ENCODE assay signal across 29 cellular contexts in the genomic region with DNA sequence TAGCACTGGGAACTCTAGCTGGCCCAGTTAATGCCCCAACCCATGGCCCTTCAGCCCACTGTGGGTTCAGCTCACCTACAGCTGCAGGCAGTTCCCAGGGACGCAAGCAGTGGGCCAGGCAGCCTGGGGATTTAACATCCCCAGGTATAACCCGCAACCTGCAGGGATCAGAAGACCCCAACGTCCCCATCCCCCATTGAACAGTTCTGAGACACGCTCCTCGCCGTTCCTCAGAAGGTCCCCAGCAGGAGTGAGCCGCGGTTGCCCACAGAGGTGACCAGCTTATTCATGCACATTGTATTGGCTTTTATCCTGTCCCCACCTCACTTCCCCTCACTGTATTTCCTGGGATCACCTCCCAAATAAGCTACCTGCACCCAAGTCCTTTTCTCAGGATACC. TPM values are rescaled to one million over a fixed set of nuclear protein-coding genes. Genes with fewer than 3 reads are reported as not detected.
DNase-seq lines count a peak whose midpoint lies in the region; ATAC-seq, FAIRE-seq and TF ChIP-seq lines count a peak whose summit lies in the region.
"Had no signal": no experiment of that assay in that cellular context is flagged by ENCODE, and none has a peak within 500 bp of the region (broad histone marks: within the 10 kb centered on the region; RNA-seq: fewer than 3 reads in every experiment).

No MANE protein-coding gene starts in this region.

- no peaks in the 10 kb centered on the region for H3K9me3 ChIP-seq in astrocyte (ENCODE audit: insufficient read depth, low read depth, low read length)
- H3K9me3 ChIP-seq in mesenchymal stem cell (ENCODE audit: control insufficient read depth, low read length), result no peaks in the 10 kb centered on the region
- no peaks in the 10 kb centered on the region for H3K9me3 ChIP-seq in trophoblast cell (ENCODE audit: insufficient read depth, low read depth, low read length)
- H3K9me3 ChIP-seq: left ventricle myocardium inferior had no signal

- intact Hi-C loops in activated CD4-positive, alpha-beta memory T cell treated with anti-CD3 and anti-CD28 coated beads for 36 hours (cut with micrococcal nuclease), result no loop called here

- no peak overlapping the region for H3K27ac ChIP-seq in astrocyte (ENCODE audit: low read depth, low read length)
- H3K27ac ChIP-seq in mesenchymal stem cell (ENCODE audit: low read length, poor library complexity, severe bottlenecking), result peak overlapping the region; percentile 15
- H3K27ac ChIP-seq in trophoblast cell (ENCODE audit: low read depth, low read length), result no peak overlapping the region
- H3K27ac ChIP-seq: 22Rv1, left ventricle myocardium inferior, PC-9, SK-N-MC had no signal

- H4K20me1 ChIP-seq in astrocyte (ENCODE audit: insufficient read depth, low read length), result no peaks in the 10 kb centered on the region

- H3K4me2 ChIP-seq in astrocyte (ENCODE audit: low read length) (peak overlapping the region; percentile 28), mesenchymal stem cell (ENCODE audit: low read length, poor library complexity, severe bottlenecking) (no peak overlapping the region), trophoblast cell (ENCODE audit: low read length) (no peak overlapping the region)
- H3K4me2 ChIP-seq: PC-9 had no signal

- H2AFZ ChIP-seq in astrocyte (ENCODE audit: low read depth, low read length), result no peak overlapping the region
- no peak overlapping the region for H2AFZ ChIP-seq in mesenchymal stem cell (ENCODE audit: low read depth, low read length)
- H2AFZ ChIP-seq in trophoblast cell (ENCODE audit: insufficient read depth, low read length, poor library complexity), result no peak overlapping the region
- H2AFZ ChIP-seq: PC-9 had no signal

- H2BK12ac ChIP-seq in mesenchymal stem cell (ENCODE audit: low read length in 2 of 2) (no peak overlapping the region), trophoblast cell (ENCODE audit: low read length) (no peak overlapping the region)

- no peak overlapping the region for H4K91ac ChIP-seq in mesenchymal stem cell (ENCODE audit: low read length)
- no peak overlapping the region for H4K91ac ChIP-seq in trophoblast cell (ENCODE audit: low read depth, low read length)

- H2BK5ac ChIP-seq in mesenchymal stem cell (ENCODE audit: low read depth, low read length, poor library complexity, severe bottlenecking) (no peak overlapping the region), trophoblast cell (ENCODE audit: low read depth, low read length, poor library complexity) (no peak overlapping the region)

- H3K27ac Mint-ChIP-seq in activated CD4-positive, alpha-beta memory T cell treated with anti-CD3 and anti-CD28 coated beads for 36 hours, result peak overlapping the region; percentile 33
- no peak overlapping the region for H3K27ac Mint-ChIP-seq in activated CD4-positive, alpha-beta memory T cell treated with anti-CD3 and anti-CD28 coated beads, Interleukin-2, amount 10 ng/mL, durations not matched to agents 7 days and 5 days
- H3K27ac Mint-ChIP-seq in astrocyte (ENCODE audit: unreplicated experiment), result peak overlapping the region; percentile 43
- peak overlapping the region; percentile 81 for H3K27ac Mint-ChIP-seq in stimulated activated naive B cell treated with anti-CD40 and anti-IgM and Interleukin-4, amounts not matched to agents 10 μg/mL and 1 μg/mL and 100 μg/mL, for 72 hours
- H3K27ac Mint-ChIP-seq in progenitor cell of endocrine pancreas, result no peak overlapping the region
- H3K27ac Mint-ChIP-seq: activated CD8-positive, alpha-beta T cell treated with anti-CD3 and anti-CD28 coated beads, Interleukin-2, amount 10 ng/mL, durations not matched to agents 7 days and 5 days had no signal

- 84% methylated on average over 8 of the region's 8 CpGs for WGBS in mesenchymal stem cell
- no CpG with 5 or more reads among the region's 8 CpGs for WGBS in trophoblast cell (ENCODE audit: extremely low coverage, insufficient coverage, insufficient read length)

- H2BK15ac ChIP-seq in mesenchymal stem cell (ENCODE audit: low read depth, poor library complexity, severe bottlenecking), result no peak overlapping the region

- no peaks in the 10 kb centered on the region for H3K79me2 ChIP-seq in astrocyte (ENCODE audit: insufficient read depth, low read length)
- no peaks in the 10 kb centered on the region for H3K79me2 ChIP-seq in trophoblast cell (ENCODE audit: control insufficient read depth, insufficient read depth, low read length, poor library complexity)

- H3K27me3 Mint-ChIP-seq in activated CD4-positive, alpha-beta memory T cell treated with anti-CD3 and anti-CD28 coated beads for 36 hours, result no peaks in the 10 kb centered on the region
- H3K27me3 Mint-ChIP-seq in activated CD4-positive, alpha-beta memory T cell treated with anti-CD3 and anti-CD28 coated beads, Interleukin-2, amount 10 ng/mL, durations not matched to agents 7 days and 5 days, result no peaks in the 10 kb centered on the region
- H3K27me3 Mint-ChIP-seq in astrocyte (ENCODE audit: low read depth, unreplicated experiment) (peaks cover 6% of the 10 kb centered on the region), progenitor cell of endocrine pancreas (peaks cover 3% of the 10 kb centered on the region)
- H3K27me3 Mint-ChIP-seq in stimulated activated naive B cell treated with anti-CD40 and anti-IgM and Interleukin-4, amounts not matched to agents 10 μg/mL and 1 μg/mL and 100 μg/mL, for 72 hours, result no peaks in the 10 kb centered on the region
- H3K27me3 Mint-ChIP-seq: naive thymus-derived CD8-positive, alpha-beta T cell had no signal

- no peak for DNase-seq in activated CD4-positive, alpha-beta memory T cell treated with anti-CD3 and anti-CD28 coated beads for 36 hours
- no peak for DNase-seq in activated CD4-positive, alpha-beta memory T cell treated with anti-CD3 and anti-CD28 coated beads, Interleukin-2, amount 10 ng/mL, durations not matched to agents 7 days and 5 days
- DNase-seq in astrocyte (ENCODE audit: low read depth) (no peak), mesenchymal stem cell (no peak), GM19239 (ENCODE audit: insufficient read length, low spot score) (no peak), progenitor cell of endocrine pancreas (ENCODE audit: low spot score, unreplicated experiment) (no peak), trophoblast cell (no peak)
- no peak for DNase-seq in stimulated activated naive B cell treated with anti-CD40 and anti-IgM and Interleukin-4, amounts not matched to agents 10 μg/mL and 1 μg/mL and 100 μg/mL, for 72 hours
- DNase-seq: activated CD4-positive, alpha-beta T cell treated with anti-CD3 and anti-CD28 coated beads for 1 hour; activated CD8-positive, alpha-beta T cell treated with anti-CD3 and anti-CD28 coated beads, Interleukin-2, amount 10 ng/mL, durations not matched to agents 7 days and 5 days; aorta; cortex of kidney; left ventricle myocardium inferior; midbrain; naive thymus-derived CD8-positive, alpha-beta T cell; NCI-H1417 treated with DMSO at 0.1 percent for 48 hours; NCI-H2081; NCI-H526; PC-9; stimulated activated CD4-positive, alpha-beta T cell treated with anti-CD3 and anti-CD28 coated beads, Interleukin-15, amount 100 ng/mL, for 24 hours; stimulated activated naive CD4-positive, alpha-beta T cell had no signal

- H4K8ac ChIP-seq in mesenchymal stem cell (ENCODE audit: low read length), result no peak overlapping the region
- H4K8ac ChIP-seq in trophoblast cell (ENCODE audit: low read depth, low read length), result no peak overlapping the region

- H3K23ac ChIP-seq in mesenchymal stem cell (ENCODE audit: low read length in 2 of 2) (no peak overlapping the region), trophoblast cell (ENCODE audit: low read length) (no peak overlapping the region)

- no peak overlapping the region for H3K4me3 Mint-ChIP-seq in activated CD4-positive, alpha-beta memory T cell treated with anti-CD3 and anti-CD28 coated beads for 36 hours
- no peak overlapping the region for H3K4me3 Mint-ChIP-seq in activated CD4-positive, alpha-beta memory T cell treated with anti-CD3 and anti-CD28 coated beads, Interleukin-2, amount 10 ng/mL, durations not matched to agents 7 days and 5 days
- H3K4me3 Mint-ChIP-seq in astrocyte (ENCODE audit: unreplicated experiment), result no peak overlapping the region
- H3K4me3 Mint-ChIP-seq in stimulated activated naive B cell treated with anti-CD40 and anti-IgM and Interleukin-4, amounts not matched to agents 10 μg/mL and 1 μg/mL and 100 μg/mL, for 72 hours, result no peak overlapping the region
- H3K4me3 Mint-ChIP-seq in progenitor cell of endocrine pancreas (ENCODE audit: low read depth), result no peak overlapping the region
- H3K4me3 Mint-ChIP-seq: activated CD8-positive, alpha-beta T cell treated with anti-CD3 and anti-CD28 coated beads, Interleukin-2, amount 10 ng/mL, durations not matched to agents 7 days and 5 days; CD14-positive monocyte; naive thymus-derived CD8-positive, alpha-beta T cell had no signal

- CTCF ChIA-PET in activated CD4-positive, alpha-beta memory T cell treated with anti-CD3 and anti-CD28 coated beads for 36 hours (lab: Charles Lee), result interaction anchor here (0.5 to 9.2 kb wide), 5 partner anchors 9 to 71 kb away, joined by 3 to 81 read pairs (median 3); no protein-coding TSS in a partner anchor
- CTCF ChIA-PET in activated CD4-positive, alpha-beta memory T cell treated with anti-CD3 and anti-CD28 coated beads, Interleukin-2, amount 10 ng/mL, durations not matched to agents 7 days and 5 days (lab: Charles Lee), result interaction anchor here (1.3 to 6.5 kb wide), 4 partner anchors 9 to 54 kb away, joined by 5 to 58 read pairs (median 30); no protein-coding TSS in a partner anchor

- no peak overlapping the region for H4K12ac ChIP-seq in trophoblast cell (ENCODE audit: low read depth, low read length)

- ATAC-seq in stimulated activated naive B cell treated with anti-CD40 and anti-IgM and Interleukin-4, amounts not matched to agents 10 μg/mL and 1 μg/mL and 100 μg/mL, for 72 hours (replicated peaks), result no peak
- ATAC-seq: activated CD8-positive, alpha-beta T cell treated with anti-CD3 and anti-CD28 coated beads, Interleukin-2, amount 10 ng/mL, durations not matched to agents 7 days and 5 days; activated naive CD4-positive, alpha-beta T cell treated with anti-CD3 and anti-CD28 coated beads, Interleukin-2, amount 50 U/mL, for 72 hours; naive thymus-derived CD8-positive, alpha-beta T cell had no signal

- H3K14ac ChIP-seq in mesenchymal stem cell (ENCODE audit: low read length in 2 of 2) (no peak overlapping the region), trophoblast cell (ENCODE audit: low read length) (no peak overlapping the region)

- H2AK5ac ChIP-seq in mesenchymal stem cell (ENCODE audit: low read length, severe bottlenecking) (peak overlapping the region; percentile 68), trophoblast cell (ENCODE audit: low read length) (no peak overlapping the region)

- no peaks in the 10 kb centered on the region for H3K9me3 Mint-ChIP-seq in activated CD4-positive, alpha-beta memory T cell treated with anti-CD3 and anti-CD28 coated beads for 36 hours
- no peaks in the 10 kb centered on the region for H3K9me3 Mint-ChIP-seq in activated CD4-positive, alpha-beta memory T cell treated with anti-CD3 and anti-CD28 coated beads, Interleukin-2, amount 10 ng/mL, durations not matched to agents 7 days and 5 days
- H3K9me3 Mint-ChIP-seq in astrocyte (ENCODE audit: unreplicated experiment) (no peaks in the 10 kb centered on the region), progenitor cell of endocrine pancreas (ENCODE audit: low read depth) (no peaks in the 10 kb centered on the region)
- H3K9me3 Mint-ChIP-seq in stimulated activated naive B cell treated with anti-CD40 and anti-IgM and Interleukin-4, amounts not matched to agents 10 μg/mL and 1 μg/mL and 100 μg/mL, for 72 hours, result no peaks in the 10 kb centered on the region
- H3K9me3 Mint-ChIP-seq: activated naive CD4-positive, alpha-beta T cell treated with anti-CD3 and anti-CD28 coated beads, Interleukin-2, amount 50 U/mL, for 72 hours; CD14-positive monocyte; naive thymus-derived CD8-positive, alpha-beta T cell had no signal

- peaks cover 8% of the 10 kb centered on the region for H3K36me3 Mint-ChIP-seq in activated CD4-positive, alpha-beta memory T cell treated with anti-CD3 and anti-CD28 coated beads for 36 hours
- H3K36me3 Mint-ChIP-seq in activated CD4-positive, alpha-beta memory T cell treated with anti-CD3 and anti-CD28 coated beads, Interleukin-2, amount 10 ng/mL, durations not matched to agents 7 days and 5 days (ENCODE audit: low read depth), result peaks cover 10% of the 10 kb centered on the region
- H3K36me3 Mint-ChIP-seq in astrocyte (ENCODE audit: low read depth, unreplicated experiment) (no peaks in the 10 kb centered on the region), progenitor cell of endocrine pancreas (ENCODE audit: insufficient read depth) (no peaks in the 10 kb centered on the region)
- peaks cover 8 to 24% of the 10 kb centered on the region in 2 donors for H3K36me3 Mint-ChIP-seq in stimulated activated naive B cell treated with anti-CD40 and anti-IgM and Interleukin-4, amounts not matched to agents 10 μg/mL and 1 μg/mL and 100 μg/mL, for 72 hours
- H3K36me3 Mint-ChIP-seq: activated naive CD4-positive, alpha-beta T cell treated with anti-CD3 and anti-CD28 coated beads, Interleukin-2, amount 50 U/mL, for 72 hours had no signal

- H2BK120ac ChIP-seq in mesenchymal stem cell (ENCODE audit: low read depth, low read length) (no peak overlapping the region), trophoblast cell (ENCODE audit: insufficient read depth, low read length, poor library complexity) (no peak overlapping the region)

- H3K27me3 ChIP-seq in astrocyte (ENCODE audit: insufficient read depth, low read length) (peaks cover 2% of the 10 kb centered on the region), mesenchymal stem cell (ENCODE audit: control insufficient read depth in 1 of 2, insufficient read depth in 1 of 2, low read length in 2 of 2) (peaks cover 0 to 25% of the 10 kb centered on the region in 2 experiments), trophoblast cell (ENCODE audit: insufficient read depth, low read length) (no peaks in the 10 kb centered on the region)

- H3K4ac ChIP-seq in mesenchymal stem cell (ENCODE audit: low read depth in 1 of 2, low read length in 2 of 2) (no peak overlapping the region), trophoblast cell (ENCODE audit: low read depth, low read length) (no peak overlapping the region)

- TF ChIP-seq CTCF in astrocyte (IDR thresholded peaks at IDR 0.05; ENCODE audit: insufficient read depth, low read depth, low read length), result no peak
- TF ChIP-seq CTCF in progenitor cell of endocrine pancreas (IDR thresholded peaks at IDR 0.05; ENCODE audit: unreplicated experiment), result no peak

- peaks cover 21% of the 10 kb centered on the region for H3K4me1 Mint-ChIP-seq in activated CD4-positive, alpha-beta memory T cell treated with anti-CD3 and anti-CD28 coated beads for 36 hours (ENCODE audit: low read depth)
- peaks cover 5% of the 10 kb centered on the region for H3K4me1 Mint-ChIP-seq in activated CD4-positive, alpha-beta memory T cell treated with anti-CD3 and anti-CD28 coated beads, Interleukin-2, amount 10 ng/mL, durations not matched to agents 7 days and 5 days
- H3K4me1 Mint-ChIP-seq in astrocyte (ENCODE audit: low read depth, unreplicated experiment) (peaks cover 18% of the 10 kb centered on the region), progenitor cell of endocrine pancreas (ENCODE audit: low read depth) (peaks cover 4% of the 10 kb centered on the region)
- H3K4me1 Mint-ChIP-seq in stimulated activated naive B cell treated with anti-CD40 and anti-IgM and Interleukin-4, amounts not matched to agents 10 μg/mL and 1 μg/mL and 100 μg/mL, for 72 hours, result peaks cover 57 to 75% of the 10 kb centered on the region in 2 donors

- FAIRE-seq in astrocyte (lab: Jason Lieb, UNC), result no peak
- FAIRE-seq in GM19239 (lab: Jason Lieb, UNC), result no peak
- FAIRE-seq: islet of Langerhans had no signal

- H3K4me1 ChIP-seq in astrocyte (ENCODE audit: insufficient read depth, low read length) (peaks cover 8% of the 10 kb centered on the region), mesenchymal stem cell (ENCODE audit: control insufficient read depth, insufficient read depth, low read depth, low read length) (peaks cover 42% of the 10 kb centered on the region), trophoblast cell (ENCODE audit: control insufficient read depth in 1 of 2, insufficient read depth in 2 of 2, low read length in 2 of 2) (peaks cover 5% of the 10 kb centered on the region in 2 experiments)
- H3K4me1 ChIP-seq: left ventricle myocardium inferior had no signal

- H3K18ac ChIP-seq in mesenchymal stem cell (ENCODE audit: low read depth in 1 of 2, low read length in 2 of 2), result no peak overlapping the region
- no peak overlapping the region for H3K18ac ChIP-seq in trophoblast cell (ENCODE audit: low read length)

- no peaks in the 10 kb centered on the region for H3K36me3 ChIP-seq in astrocyte (ENCODE audit: insufficient read depth, low read length)
- H3K36me3 ChIP-seq in mesenchymal stem cell (ENCODE audit: control insufficient read depth in 1 of 2, insufficient read depth in 2 of 2, low read depth in 1 of 2, low read length in 2 of 2), result peaks cover 3 to 15% of the 10 kb centered on the region in 2 experiments
- no peaks in the 10 kb centered on the region for H3K36me3 ChIP-seq in trophoblast cell (ENCODE audit: control insufficient read depth in 1 of 2, insufficient read depth in 2 of 2, low read length in 2 of 2)
- H3K36me3 ChIP-seq: left ventricle myocardium inferior had no signal

- no peaks in the 10 kb centered on the region for H3K79me1 ChIP-seq in mesenchymal stem cell (replicated peaks; ENCODE audit: low read length, poor library complexity, severe bottlenecking)
- H3K79me1 ChIP-seq in trophoblast cell (ENCODE audit: low read length), result no peaks in the 10 kb centered on the region

- H3K9ac ChIP-seq in astrocyte (ENCODE audit: low read length) (no peak overlapping the region), mesenchymal stem cell (ENCODE audit: low read length) (no peak overlapping the region), trophoblast cell (ENCODE audit: low read length) (no peak overlapping the region)

- POLR2A ChIA-PET in activated CD4-positive, alpha-beta memory T cell treated with anti-CD3 and anti-CD28 coated beads for 36 hours (lab: Charles Lee), result interaction anchor here (0.5 to 1.3 kb wide), 3 partner anchors 8 to 134 kb away, joined by 3 to 4 read pairs (median 4); a partner anchor contains a TSS
- POLR2A ChIA-PET in activated CD4-positive, alpha-beta memory T cell treated with anti-CD3 and anti-CD28 coated beads, Interleukin-2, amount 10 ng/mL, durations not matched to agents 7 days and 5 days (lab: Charles Lee), result interaction anchor here (1.0 to 2.9 kb wide), 5 partner anchors 10 to 51 kb away, joined by 3 to 18 read pairs (median 9); a partner anchor contains a TSS

- no peak overlapping the region for H3K4me3 ChIP-seq in astrocyte (ENCODE audit: insufficient read depth, low read depth, low read length)
- no peak overlapping the region for H3K4me3 ChIP-seq in mesenchymal stem cell (ENCODE audit: insufficient read depth in 1 of 2, low read depth in 1 of 2, low read length in 2 of 2)
- H3K4me3 ChIP-seq in trophoblast cell (ENCODE audit: low read depth, low read length), result no peak overlapping the region
- H3K4me3 ChIP-seq: left ventricle myocardium inferior, PC-9, SK-N-MC had no signal

RNA-seq across cellular contexts. Expression of a gene that starts 5.0 kb away (rescaled TPM):
- total RNA-seq in activated CD4-positive, alpha-beta memory T cell treated with anti-CD3 and anti-CD28 coated beads for 36 hours, result under 1 TPM in 1 of 2 experiments, not detected in 1; 0.34 TPM
- total RNA-seq in activated CD4-positive, alpha-beta memory T cell treated with anti-CD3 and anti-CD28 coated beads, Interleukin-2, amount 10 ng/mL, durations not matched to agents 7 days and 5 days, result not detected
- total RNA-seq in astrocyte (0.32 and 0.34 TPM in 2 replicates), progenitor cell of endocrine pancreas (0.11 and 0.14 TPM in 2 replicates)
- polyA plus RNA-seq in mesenchymal stem cell (2013, experiment 1 of 2), result 0.03 TPM
- 0.04 TPM for polyA plus RNA-seq in mesenchymal stem cell (2013, experiment 2 of 2)
- polyA plus RNA-seq in trophoblast cell (2013), result 0.04 and 0.10 TPM in 2 replicates
- total RNA-seq: activated CD8-positive, alpha-beta T cell treated with anti-CD3 and anti-CD28 coated beads, Interleukin-2, amount 10 ng/mL, durations not matched to agents 7 days and 5 days; cardiac septum; left ventricle myocardium inferior; T-helper 2 cell treated with Interferon-gamma antibody and Interleukin-4, amounts not matched to agents 100 ng/mL and 5 ng/mL, for 36 hours; ureter had no signal
- polyA plus RNA-seq: aorta, CD14-positive monocyte had no signal

RNA-seq across cellular contexts. Expression of a gene that starts 29.2 kb away (rescaled TPM):
- total RNA-seq in activated CD4-positive, alpha-beta memory T cell treated with anti-CD3 and anti-CD28 coated beads for 36 hours, result 100 to 1,000 TPM; 190 to 196 TPM
- 100 to 1,000 TPM; 481 to 482 TPM for total RNA-seq in activated CD4-positive, alpha-beta memory T cell treated with anti-CD3 and anti-CD28 coated beads, Interleukin-2, amount 10 ng/mL, durations not matched to agents 7 days and 5 days
- total RNA-seq in astrocyte (0.77 and 0.89 TPM in 2 replicates), progenitor cell of endocrine pancreas (0.20 TPM in 1 of 2 replicates, not detected in the other)
- 0.97 TPM for polyA plus RNA-seq in mesenchymal stem cell (2013, experiment 1 of 2)
- 0.95 TPM for polyA plus RNA-seq in mesenchymal stem cell (2013, experiment 2 of 2)
- polyA plus RNA-seq in trophoblast cell (2013), result 0.30 and 0.33 TPM in 2 replicates

Comparison
In these comparisons a context has a peak if more than half of its experiments do, and no peak if none do; other contexts are left out.
1. H3K27ac Mint-ChIP-seq: peak in activated CD4-positive, alpha-beta memory T cell treated with anti-CD3 and anti-CD28 coated beads for 36 hours (single experiment), astrocyte (single experiment) and stimulated activated naive B cell treated with anti-CD40 and anti-IgM and Interleukin-4, amounts not matched to agents 10 μg/mL and 1 μg/mL and 100 μg/mL, for 72 hours (single experiment); none in activated CD4-positive, alpha-beta memory T cell treated with anti-CD3 and anti-CD28 coated beads, Interleukin-2, amount 10 ng/mL, durations not matched to agents 7 days and 5 days (single experiment) and progenitor cell of endocrine pancreas (single experiment).
2. RNA of a gene that starts 29.2 kb away (total RNA-seq): 481 to 482 TPM in activated CD4-positive, alpha-beta memory T cell treated with anti-CD3 and anti-CD28 coated beads, Interleukin-2, amount 10 ng/mL, durations not matched to agents 7 days and 5 days and 190 to 196 TPM in activated CD4-positive, alpha-beta memory T cell treated with anti-CD3 and anti-CD28 coated beads for 36 hours; 0.77 to 0.89 TPM in astrocyte and 0.20 TPM in progenitor cell of endocrine pancreas; every median in the first group is over 100 times any median in the second.